In the genomic region with DNA sequence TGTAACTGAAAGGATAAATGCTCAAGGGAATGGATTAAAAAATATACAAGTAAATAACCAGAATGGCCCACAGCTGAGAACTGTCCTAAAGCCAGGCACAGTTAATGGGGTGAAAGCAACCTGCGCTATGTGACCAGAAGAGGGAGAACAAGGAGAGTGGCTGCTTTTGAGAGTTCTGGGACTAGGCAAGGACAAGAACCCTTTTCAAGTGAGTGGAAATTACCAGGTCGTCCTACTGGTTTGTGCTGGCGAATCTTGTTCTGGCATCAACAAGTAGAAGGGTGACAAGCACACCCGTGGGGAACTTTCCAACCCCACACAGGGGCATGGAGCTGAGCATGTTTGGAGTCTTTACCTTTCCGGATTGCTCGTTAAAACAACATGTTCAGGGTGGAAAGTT, we compare ENCODE assay signal across 14 cellular contexts.
A peak's percentile ranks its signal among the peaks of the same experiment; 100 is the strongest.
DNase-seq lines count a peak whose midpoint lies in the region; ATAC-seq and TF ChIP-seq lines count a peak whose summit lies in the region.
"Had no signal": no experiment of that assay in that cellular context is flagged by ENCODE, and none has a peak within 500 bp of the region (broad histone marks: within the 10 kb centered on the region; RNA-seq: fewer than 3 reads in every experiment).

No MANE protein-coding gene starts in this region.

- intact Hi-C loops in esophagus squamous epithelium (cut with DNase I): no loop called here

- H3K4me3 Mint-ChIP-seq in GM23338: no peak overlapping the region

- 32 to 58% methylated on average over 6 of the region's 6 CpGs for WGBS in esophagus squamous epithelium, 2 donors
- 65% methylated on average over 6 of the region's 6 CpGs for WGBS in smooth muscle cell (ENCODE audit: low lambda C conversion rate)

- peaks cover 2% of the 10 kb centered on the region for H3K27me3 Mint-ChIP-seq in GM23338 (ENCODE audit: insufficient read depth, low read depth, poor library complexity)

- H2AFZ ChIP-seq in GM23338: peak overlapping the region; percentile 12; the same call in 1 of the 2 replicates
- H2AFZ ChIP-seq in smooth muscle cell (ENCODE audit: low read depth): no peak overlapping the region
- H2AFZ ChIP-seq: parathyroid adenoma had no signal

- H3K36me3 Mint-ChIP-seq in GM23338 (ENCODE audit: low read depth): no peaks in the 10 kb centered on the region; the same call in 2 of the 3 replicates
- H3K36me3 Mint-ChIP-seq: activated naive CD4-positive, alpha-beta T cell treated with anti-CD3 and anti-CD28 coated beads, Interleukin-2, amount 50 U/mL, for 72 hours had no signal

- TF ChIP-seq POLR2A in esophagus squamous epithelium (IDR thresholded peaks at IDR 0.05): no peak

- no peaks in the 10 kb centered on the region for H3K79me2 ChIP-seq in GM23338 (replicated peaks; ENCODE audit: insufficient read depth)
- H3K79me2 ChIP-seq in smooth muscle cell (ENCODE audit: low read depth): no peaks in the 10 kb centered on the region
- H3K79me2 ChIP-seq: parathyroid adenoma had no signal

- H3K27ac ChIP-seq in GM23338 (ENCODE audit: low read depth) (no peak overlapping the region), RWPE2 (ENCODE audit: poor library complexity, severe bottlenecking) (no peak overlapping the region), esophagus squamous epithelium (peak overlapping the region; percentile 84 to 93 (median 89)), smooth muscle cell (ENCODE audit: low read depth) (no peak overlapping the region)
- H3K27ac ChIP-seq: parathyroid adenoma, SK-N-MC, uterus had no signal

- H3K36me3 ChIP-seq in GM23338 (ENCODE audit: insufficient read depth): no peaks in the 10 kb centered on the region
- H3K36me3 ChIP-seq in RWPE2 (ENCODE audit: low read depth): no peaks in the 10 kb centered on the region
- H3K36me3 ChIP-seq in esophagus squamous epithelium: no peaks in the 10 kb centered on the region
- H3K36me3 ChIP-seq in smooth muscle cell (ENCODE audit: low read depth): peaks cover 2% of the 10 kb centered on the region
- H3K36me3 ChIP-seq: uterus had no signal

- H3K9me3 Mint-ChIP-seq in GM23338: peaks cover 2% of the 10 kb centered on the region; the same call in 2 of the 3 replicates
- H3K9me3 Mint-ChIP-seq: activated naive CD4-positive, alpha-beta T cell treated with anti-CD3 and anti-CD28 coated beads, Interleukin-2, amount 50 U/mL, for 72 hours had no signal

- no peaks in the 10 kb centered on the region for H3K27me3 ChIP-seq in GM23338 (ENCODE audit: insufficient read depth)
- no peaks in the 10 kb centered on the region for H3K27me3 ChIP-seq in RWPE2 (ENCODE audit: insufficient read depth, poor library complexity, severe bottlenecking)
- no peaks in the 10 kb centered on the region for H3K27me3 ChIP-seq in esophagus squamous epithelium
- no peaks in the 10 kb centered on the region for H3K27me3 ChIP-seq in smooth muscle cell (ENCODE audit: low read depth)
- H3K27me3 ChIP-seq: uterus had no signal

- H3F3A ChIP-seq in GM23338 (replicated peaks; ENCODE audit: low read depth): no peaks in the 10 kb centered on the region
- H3F3A ChIP-seq in smooth muscle cell (ENCODE audit: low read depth): no peaks in the 10 kb centered on the region

- no peak overlapping the region for H3K27ac Mint-ChIP-seq in GM23338
- H3K27ac Mint-ChIP-seq: activated naive CD4-positive, alpha-beta T cell treated with anti-CD3 and anti-CD28 coated beads, Interleukin-2, amount 50 U/mL, for 72 hours had no signal

- H3K4me1 Mint-ChIP-seq in GM23338: no peaks in the 10 kb centered on the region

- peaks cover 3% of the 10 kb centered on the region for H3K9me3 ChIP-seq in RWPE2 (ENCODE audit: severe bottlenecking)
- peaks cover 0 to 13% (median 0%) of the 10 kb centered on the region in 3 donors for H3K9me3 ChIP-seq in esophagus squamous epithelium
- H3K9me3 ChIP-seq in smooth muscle cell (replicated peaks; ENCODE audit: low read depth): no peaks in the 10 kb centered on the region
- H3K9me3 ChIP-seq: uterus had no signal

- peak; percentile 92 for ATAC-seq in GM23338
- ATAC-seq in RWPE2 (ENCODE audit: low read depth): peak; percentile 48; the same call in 1 of the 3 replicates
- no peak for ATAC-seq in HG02623 (IDR thresholded peaks at IDR 0.05; ENCODE audit: unreplicated experiment)
- ATAC-seq: activated naive CD4-positive, alpha-beta T cell treated with anti-CD3 and anti-CD28 coated beads, Interleukin-2, amount 50 U/mL, for 72 hours; left colon had no signal

- H3K4me3 ChIP-seq in GM23338 (no peak overlapping the region), RWPE2 (ENCODE audit: severe bottlenecking) (no peak overlapping the region), esophagus squamous epithelium (no peak overlapping the region), smooth muscle cell (no peak overlapping the region)
- H3K4me3 ChIP-seq: SK-N-MC, uterus had no signal

- H3K9me2 ChIP-seq in GM23338 (ENCODE audit: insufficient read depth): no peaks in the 10 kb centered on the region

- DNase-seq in GM23338 (ENCODE audit: low spot score) (peak; percentile 68), RWPE2 (ENCODE audit: low spot score) (no peak), esophagus squamous epithelium (lab: John Stamatoyannopoulos, UW) (no peak), smooth muscle cell (lab: John Stamatoyannopoulos, UW; ENCODE audit: unreplicated experiment) (no peak), COLO829 (ENCODE audit: low spot score) (no peak), COR-L47 (lab: John Stamatoyannopoulos, UW) (no peak)
- DNase-seq: GDM1, left colon, NCI-H2081, uterus had no signal

- TF ChIP-seq CTCF in GM23338 (conservative IDR thresholded peaks at IDR 0.05; ENCODE audit: low read depth in 2 of 2): peak; percentile 54 to 64
- peak; percentile 24 for TF ChIP-seq CTCF in RWPE2 (IDR thresholded peaks at IDR 0.05; ENCODE audit: poor library complexity, severe bottlenecking)
- TF ChIP-seq CTCF in esophagus squamous epithelium (IDR thresholded peaks at IDR 0.05): peak in 5 of 6 experiments; percentile 18 to 73 (median 59)
- TF ChIP-seq CTCF in smooth muscle cell (IDR thresholded peaks at IDR 0.05; ENCODE audit: borderline replicate concordance, insufficient read depth, poor library complexity, severe bottlenecking): peak; percentile 20

- H3K4me2 ChIP-seq in GM23338: no peak overlapping the region
- H3K4me2 ChIP-seq in smooth muscle cell: no peak overlapping the region

- no peak overlapping the region for H3K9ac ChIP-seq in smooth muscle cell (ENCODE audit: low read depth)
- H3K9ac ChIP-seq: parathyroid adenoma had no signal

- H3K4me1 ChIP-seq in GM23338 (ENCODE audit: insufficient read depth) (no peaks in the 10 kb centered on the region), RWPE2 (ENCODE audit: insufficient read depth, poor library complexity, severe bottlenecking) (peaks cover 19% of the 10 kb centered on the region), esophagus squamous epithelium (peaks cover 14 to 61% (median 33%) of the 10 kb centered on the region in 3 donors), smooth muscle cell (ENCODE audit: low read depth) (no peaks in the 10 kb centered on the region)
- H3K4me1 ChIP-seq: parathyroid adenoma, uterus had no signal

- H4K20me1 ChIP-seq in GM23338 (replicated peaks; ENCODE audit: insufficient read depth) (no peaks in the 10 kb centered on the region), smooth muscle cell (ENCODE audit: low read depth) (no peaks in the 10 kb centered on the region)

TF ChIP-seq in GM23338, 12 proteins besides CTCF, POLR2A, EP300 and RAD21:
- TF ChIP-seq EZH2 (IDR thresholded peaks at IDR 0.05; ENCODE audit: low read depth, unreplicated experiment) (no peak), CREB1 (CRISPR knock-in tag; IDR thresholded peaks at IDR 0.05; ENCODE audit: low read depth) (no peak), STAT1 (IDR thresholded peaks at IDR 0.05; ENCODE audit: unreplicated experiment) (no peak)
- TF ChIP-seq, protein P1, sequence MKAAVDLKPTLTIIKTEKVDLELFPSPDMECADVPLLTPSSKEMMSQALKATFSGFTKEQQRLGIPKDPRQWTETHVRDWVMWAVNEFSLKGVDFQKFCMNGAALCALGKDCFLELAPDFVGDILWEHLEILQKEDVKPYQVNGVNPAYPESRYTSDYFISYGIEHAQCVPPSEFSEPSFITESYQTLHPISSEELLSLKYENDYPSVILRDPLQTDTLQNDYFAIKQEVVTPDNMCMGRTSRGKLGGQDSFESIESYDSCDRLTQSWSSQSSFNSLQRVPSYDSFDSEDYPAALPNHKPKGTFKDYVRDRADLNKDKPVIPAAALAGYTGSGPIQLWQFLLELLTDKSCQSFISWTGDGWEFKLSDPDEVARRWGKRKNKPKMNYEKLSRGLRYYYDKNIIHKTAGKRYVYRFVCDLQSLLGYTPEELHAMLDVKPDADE (IDR thresholded peaks at IDR 0.05): no peak

Comparison
In these comparisons a context has a peak if more than half of its experiments do, and no peak if none do; other contexts are left out.
1. H3K27ac ChIP-seq: peak in esophagus squamous epithelium (4 of 4); none in GM23338 (single experiment), RWPE2 (single experiment) and smooth muscle cell (single experiment).
2. Peak in every context shown above with its lines, with median percentiles within 50 percentile points of each other: CTCF ChIP-seq.